Comparison of ENCODE assay signal across 18 cellular contexts in genomic region chr7:116223598-116223997, GRCh38. TPM values are rescaled to one million over a fixed set of nuclear protein-coding genes. Genes with fewer than 3 reads are reported as not detected.
DNase-seq lines count a peak whose midpoint lies in the region; ATAC-seq and TF ChIP-seq lines count a peak whose summit lies in the region.
"Had no signal": no experiment of that assay in that cellular context is flagged by ENCODE, and none has a peak within 500 bp of the region (broad histone marks: within the 10 kb centered on the region; RNA-seq: fewer than 3 reads in every experiment).

No MANE protein-coding gene starts in this region.

- peak overlapping the region; percentile 74 for H3K27ac ChIP-seq in Panc1 (ENCODE audit: low read length)
- no peak overlapping the region for H3K27ac ChIP-seq in lower lobe of right lung
- H3K27ac ChIP-seq in upper lobe of right lung: no peak overlapping the region
- H3K27ac ChIP-seq: hepatocyte, upper lobe of left lung had no signal

- no peaks in the 10 kb centered on the region for H3K27me3 ChIP-seq in Panc1 (ENCODE audit: control insufficient read depth, insufficient read depth, low read length)
- no peaks in the 10 kb centered on the region for H3K27me3 ChIP-seq in lower lobe of right lung (ENCODE audit: low read depth)
- H3K27me3 ChIP-seq in upper lobe of right lung: no peaks in the 10 kb centered on the region
- H3K27me3 ChIP-seq: hepatocyte, upper lobe of left lung had no signal

- H3K4me1 ChIP-seq in Panc1 (ENCODE audit: control insufficient read depth, insufficient read depth, low read length): peaks cover 93% of the 10 kb centered on the region
- H3K4me1 ChIP-seq in lower lobe of right lung: peaks cover 19% of the 10 kb centered on the region
- peaks cover 4% of the 10 kb centered on the region for H3K4me1 ChIP-seq in upper lobe of right lung

- in situ Hi-C loops in Panc1 (cut with HindIII; ENCODE audit: low pct_unique_long_range_greater_than_20kb, low sequenced_read_pairs): no loop called here

- H3K9me3 Mint-ChIP-seq in activated naive CD4-positive, alpha-beta T cell treated with anti-CD3 and anti-CD28 coated beads, Interleukin-2, amount 50 U/mL, for 24 hours: no peaks in the 10 kb centered on the region
- no peaks in the 10 kb centered on the region for H3K9me3 Mint-ChIP-seq in activated naive CD4-positive, alpha-beta T cell treated with anti-CD3 and anti-CD28 coated beads, Interleukin-2, amount 10 ng/mL, durations not matched to agents 7 days and 5 days
- H3K9me3 Mint-ChIP-seq: activated naive CD8-positive, alpha-beta T cell treated with anti-CD3 and anti-CD28 coated beads, Interleukin-2, amount 10 ng/mL, durations not matched to agents 7 days and 5 days; mesothelial cell of epicardium; T-helper 1 cell treated with Interleukin-12 subunit alpha and Interleukin-12 subunit beta and Interleukin-4 antibody, amounts not matched to agents 30 μg/mL and 1 μg/mL, for 36 hours had no signal

- peak overlapping the region; percentile 76 for H3K27ac Mint-ChIP-seq in activated naive CD4-positive, alpha-beta T cell treated with anti-CD3 and anti-CD28 coated beads, Interleukin-2, amount 50 U/mL, for 24 hours
- no peak overlapping the region for H3K27ac Mint-ChIP-seq in activated naive CD4-positive, alpha-beta T cell treated with anti-CD3 and anti-CD28 coated beads, Interleukin-2, amount 10 ng/mL, durations not matched to agents 7 days and 5 days
- H3K27ac Mint-ChIP-seq: activated naive CD8-positive, alpha-beta T cell treated with anti-CD3 and anti-CD28 coated beads, Interleukin-2, amount 10 ng/mL, durations not matched to agents 7 days and 5 days; mesothelial cell of epicardium had no signal

- POLR2A ChIA-PET in Panc1 (lab: Charles Lee): no interaction called here

- H3K4me3 ChIP-seq in Panc1 (ENCODE audit: low read depth in 2 of 2, low read length in 2 of 2) (no peak overlapping the region), lower lobe of right lung (no peak overlapping the region), upper lobe of right lung (no peak overlapping the region)
- H3K4me3 ChIP-seq: hepatocyte, upper lobe of left lung had no signal

- no peaks in the 10 kb centered on the region for H3K36me3 Mint-ChIP-seq in activated naive CD4-positive, alpha-beta T cell treated with anti-CD3 and anti-CD28 coated beads, Interleukin-2, amount 50 U/mL, for 24 hours
- peaks cover 31% of the 10 kb centered on the region for H3K36me3 Mint-ChIP-seq in activated naive CD4-positive, alpha-beta T cell treated with anti-CD3 and anti-CD28 coated beads, Interleukin-2, amount 10 ng/mL, durations not matched to agents 7 days and 5 days

- BruUV-seq in Panc1 (replicated peaks; lab: Mats Ljungman, UMichigan): no TSS peak

- CTCF ChIA-PET in activated naive CD4-positive, alpha-beta T cell treated with anti-CD3 and anti-CD28 coated beads, Interleukin-2, amount 10 ng/mL, durations not matched to agents 7 days and 5 days (lab: Charles Lee): no interaction called here
- CTCF ChIA-PET in Panc1 (lab: Charles Lee): interaction anchor here (1.2 kb wide), 1 partner anchor 43 kb away, joined by 3 read pairs; no protein-coding TSS in a partner anchor

- no peaks in the 10 kb centered on the region for H3K9me3 ChIP-seq in Panc1 (ENCODE audit: control insufficient read depth, insufficient read depth, low read depth, low read length)
- no peaks in the 10 kb centered on the region for H3K9me3 ChIP-seq in lower lobe of right lung
- no peaks in the 10 kb centered on the region for H3K9me3 ChIP-seq in upper lobe of right lung
- H3K9me3 ChIP-seq: upper lobe of left lung had no signal

- intact Hi-C loops in Panc1 (cut with micrococcal nuclease; ENCODE audit: unreplicated experiment): no loop called here
- intact Hi-C loops in lower lobe of right lung (cut with DNase I): no loop called here
- intact Hi-C loops in upper lobe of right lung (cut with DNase I): no loop called here

- peaks cover 95% of the 10 kb centered on the region for H3K4me1 Mint-ChIP-seq in activated naive CD4-positive, alpha-beta T cell treated with anti-CD3 and anti-CD28 coated beads, Interleukin-2, amount 50 U/mL, for 24 hours
- H3K4me1 Mint-ChIP-seq in activated naive CD4-positive, alpha-beta T cell treated with anti-CD3 and anti-CD28 coated beads, Interleukin-2, amount 10 ng/mL, durations not matched to agents 7 days and 5 days: peaks cover 77% of the 10 kb centered on the region

- H3K27me3 Mint-ChIP-seq in activated naive CD4-positive, alpha-beta T cell treated with anti-CD3 and anti-CD28 coated beads, Interleukin-2, amount 50 U/mL, for 24 hours: no peaks in the 10 kb centered on the region
- H3K27me3 Mint-ChIP-seq in activated naive CD4-positive, alpha-beta T cell treated with anti-CD3 and anti-CD28 coated beads, Interleukin-2, amount 10 ng/mL, durations not matched to agents 7 days and 5 days: no peaks in the 10 kb centered on the region
- H3K27me3 Mint-ChIP-seq: activated naive CD8-positive, alpha-beta T cell treated with anti-CD3 and anti-CD28 coated beads, Interleukin-2, amount 10 ng/mL, durations not matched to agents 7 days and 5 days had no signal

- no peaks in the 10 kb centered on the region for H3K36me3 ChIP-seq in Panc1 (ENCODE audit: control insufficient read depth, insufficient read depth, low read length)
- H3K36me3 ChIP-seq in lower lobe of right lung: no peaks in the 10 kb centered on the region
- no peaks in the 10 kb centered on the region for H3K36me3 ChIP-seq in upper lobe of right lung
- H3K36me3 ChIP-seq: upper lobe of left lung had no signal

- DNase-seq in activated naive CD4-positive, alpha-beta T cell treated with anti-CD3 and anti-CD28 coated beads, Interleukin-2, amount 10 ng/mL, durations not matched to agents 7 days and 5 days: no peak
- DNase-seq in Panc1 (ENCODE audit: low read depth, low spot score): no peak
- DNase-seq in lower lobe of right lung: no peak
- no peak for DNase-seq in upper lobe of right lung
- DNase-seq: activated CD4-positive, CD25-positive, alpha-beta regulatory T cell; activated naive CD8-positive, alpha-beta T cell treated with anti-CD3 and anti-CD28 coated beads, Interleukin-2, amount 10 ng/mL, durations not matched to agents 7 days and 5 days; NCI-H1436 treated with DMSO at 0.1 percent for 48 hours; stimulated activated CD4-positive, alpha-beta T cell treated with anti-CD3 and anti-CD28 coated beads, Interleukin-4, amount 100 ng/mL, for 1 hour; stimulated activated CD8-positive, alpha-beta memory T cell treated with anti-CD3 and anti-CD28 coated beads, Interleukin-4, amount 100 ng/mL, for 48 hours; upper lobe of left lung had no signal

- H3K4me3 Mint-ChIP-seq in activated naive CD4-positive, alpha-beta T cell treated with anti-CD3 and anti-CD28 coated beads, Interleukin-2, amount 50 U/mL, for 24 hours: peak overlapping the region; percentile 67
- H3K4me3 Mint-ChIP-seq in activated naive CD4-positive, alpha-beta T cell treated with anti-CD3 and anti-CD28 coated beads, Interleukin-2, amount 10 ng/mL, durations not matched to agents 7 days and 5 days: no peak overlapping the region
- H3K4me3 Mint-ChIP-seq: mesothelial cell of epicardium had no signal

- ATAC-seq in Panc1 (no peak), lower lobe of right lung (peak; percentile 5 to 39), upper lobe of right lung (peak; percentile 19), HG03469 (IDR thresholded peaks at IDR 0.05; ENCODE audit: unreplicated experiment) (no peak), GM21717 (IDR thresholded peaks at IDR 0.05; ENCODE audit: unreplicated experiment) (no peak), GM21367 (IDR thresholded peaks at IDR 0.05; ENCODE audit: unreplicated experiment) (no peak)

- TF ChIP-seq CTCF in Panc1 (IDR thresholded peaks at IDR 0.05) (no peak), lower lobe of right lung (IDR thresholded peaks at IDR 0.05) (no peak), upper lobe of right lung (IDR thresholded peaks at IDR 0.05) (no peak)

RNA-seq across cellular contexts. Expression of gene TES, which starts 13.3 kb away (rescaled TPM):
- total RNA-seq in Panc1 (2021; ENCODE audit: unreplicated experiment): 99.4 TPM
- 84.1 TPM for polyA plus RNA-seq in Panc1 (2012; ENCODE audit: insufficient read length)
- total RNA-seq in lower lobe of right lung: 74.5 TPM
- total RNA-seq in upper lobe of right lung: 94.0 TPM
- total RNA-seq: G401 had no signal

Comparison
In these comparisons a context has a peak if more than half of its experiments do, and no peak if none do; other contexts are left out.
1. ATAC-seq: peak in lower lobe of right lung (2 of 2) and upper lobe of right lung (single experiment); none in Panc1 (single experiment), HG03469 (single experiment), GM21717 (single experiment) and GM21367 (single experiment).